In genomic region chr3:162370136-162370535, GRCh38 we compare ENCODE assay signal across 15 cellular contexts.
"Had no signal": no experiment of that assay in that cellular context is flagged by ENCODE, and none has a peak within 500 bp of the region (broad histone marks: within the 10 kb centered on the region; RNA-seq: fewer than 3 reads in every experiment).

No MANE protein-coding gene starts in this region.

- H3K27ac ChIP-seq: ascending aorta, breast epithelium, thoracic aorta had no signal

- DNase-seq: activated CD4-positive, alpha-beta T cell treated with anti-CD3 and anti-CD28 coated beads, Interleukin-2, amount 50 U/mL, for 4 hours; activated CD4-positive, CD25-positive, alpha-beta regulatory T cell treated with anti-CD3 and anti-CD28 coated beads, Interleukin-2, amount 50 U/mL, for 72 hours; activated naive CD4-positive, alpha-beta T cell treated with anti-CD3 and anti-CD28 coated beads for 36 hours; activated naive CD8-positive, alpha-beta T cell treated with anti-CD3 and anti-CD28 coated beads, Interleukin-2, amount 50 U/mL, for 24 hours; dermis blood vessel endothelial cell; effector memory CD8-positive, alpha-beta T cell; foreskin melanocyte; head of caudate nucleus; left colon; naive thymus-derived CD8-positive, alpha-beta T cell; posterior cingulate gyrus had no signal

- H3K4me3 Mint-ChIP-seq: activated naive CD4-positive, alpha-beta T cell treated with anti-CD3 and anti-CD28 coated beads for 36 hours; activated naive CD8-positive, alpha-beta T cell treated with anti-CD3 and anti-CD28 coated beads, Interleukin-2, amount 50 U/mL, for 24 hours; activated T-helper 17 cell treated with anti-CD3 and anti-CD28 coated beads, Interleukin-2, amount 50 U/mL, for 72 hours; effector memory CD8-positive, alpha-beta T cell; naive thymus-derived CD8-positive, alpha-beta T cell had no signal

- H3K9me3 Mint-ChIP-seq: activated naive CD8-positive, alpha-beta T cell treated with anti-CD3 and anti-CD28 coated beads, Interleukin-2, amount 50 U/mL, for 24 hours had no signal

- H3K36me3 Mint-ChIP-seq: naive thymus-derived CD8-positive, alpha-beta T cell had no signal

- H3K4me3 ChIP-seq: ascending aorta, breast epithelium, thoracic aorta had no signal

- H3K36me3 ChIP-seq: ascending aorta, breast epithelium, thoracic aorta had no signal

- H3K9me3 ChIP-seq: ascending aorta, breast epithelium, thoracic aorta had no signal

- H3K4me1 ChIP-seq: ascending aorta, breast epithelium had no signal

- H3K27me3 Mint-ChIP-seq: activated naive CD8-positive, alpha-beta T cell treated with anti-CD3 and anti-CD28 coated beads, Interleukin-2, amount 50 U/mL, for 24 hours; activated T-helper 17 cell treated with anti-CD3 and anti-CD28 coated beads, Interleukin-2, amount 50 U/mL, for 72 hours; effector memory CD8-positive, alpha-beta T cell; naive thymus-derived CD8-positive, alpha-beta T cell had no signal

- ATAC-seq: activated naive CD8-positive, alpha-beta T cell treated with anti-CD3 and anti-CD28 coated beads, Interleukin-2, amount 50 U/mL, for 24 hours; activated T-helper 17 cell treated with anti-CD3 and anti-CD28 coated beads, Interleukin-2, amount 50 U/mL, for 72 hours; effector memory CD8-positive, alpha-beta T cell; left colon; naive thymus-derived CD8-positive, alpha-beta T cell had no signal

- H3K27me3 ChIP-seq: ascending aorta, breast epithelium had no signal

- H3K4me1 Mint-ChIP-seq: activated naive CD8-positive, alpha-beta T cell treated with anti-CD3 and anti-CD28 coated beads, Interleukin-2, amount 50 U/mL, for 24 hours; activated T-helper 17 cell treated with anti-CD3 and anti-CD28 coated beads, Interleukin-2, amount 50 U/mL, for 72 hours; naive thymus-derived CD8-positive, alpha-beta T cell had no signal

- H3K27ac Mint-ChIP-seq: activated naive CD4-positive, alpha-beta T cell treated with anti-CD3 and anti-CD28 coated beads for 36 hours; activated naive CD8-positive, alpha-beta T cell treated with anti-CD3 and anti-CD28 coated beads, Interleukin-2, amount 50 U/mL, for 24 hours; activated T-helper 17 cell treated with anti-CD3 and anti-CD28 coated beads, Interleukin-2, amount 50 U/mL, for 72 hours; effector memory CD8-positive, alpha-beta T cell; naive thymus-derived CD8-positive, alpha-beta T cell had no signal
